Comparison of ENCODE assay signal across 8 cellular contexts in genomic region chr6:108622601-108623335, GRCh38.
A peak's percentile ranks its signal among the peaks of the same experiment; 100 is the strongest.
DNase-seq lines count a peak whose midpoint lies in the region; ATAC-seq and TF ChIP-seq lines count a peak whose summit lies in the region.

No MANE protein-coding gene starts in this region.

- H3K4me1 Mint-ChIP-seq in activated CD8-positive, alpha-beta T cell treated with anti-CD3 and anti-CD28 coated beads, Interleukin-2, amount 10 ng/mL, durations not matched to agents 7 days and 5 days (ENCODE audit: low read depth): peaks cover 23% of the 10 kb centered on the region

- H3K4me3 ChIP-seq in BLaER1 treated with 17β-estradiol and CSF1 and Interleukin-3, amounts not matched to agents 10 nM and 100 nM: peak overlapping the region in 3 of 10 experiments; percentile 3 to 31 (median 29); a peak in 4 of 20 replicates
- H3K4me3 ChIP-seq in esophagus squamous epithelium: no peak overlapping the region

- H3K27me3 ChIP-seq in BLaER1 treated with 17β-estradiol and CSF1 and Interleukin-3, amounts not matched to agents 10 nM and 100 nM: no peaks in the 10 kb centered on the region
- no peaks in the 10 kb centered on the region for H3K27me3 ChIP-seq in esophagus squamous epithelium

- peaks cover 26 to 99% (median 45%) of the 10 kb centered on the region in 10 experiments for H3K4me1 ChIP-seq in BLaER1 treated with 17β-estradiol and CSF1 and Interleukin-3, amounts not matched to agents 10 nM and 100 nM
- peaks cover 19 to 99% (median 61%) of the 10 kb centered on the region in 3 donors for H3K4me1 ChIP-seq in esophagus squamous epithelium

- no peaks in the 10 kb centered on the region for H3K9me3 Mint-ChIP-seq in activated CD8-positive, alpha-beta T cell treated with anti-CD3 and anti-CD28 coated beads, Interleukin-2, amount 10 ng/mL, durations not matched to agents 7 days and 5 days (ENCODE audit: insufficient read depth)

- peak overlapping the region in 9 of 11 experiments; percentile 21 to 87 (median 74); a peak in 16 of 22 replicates for H3K27ac ChIP-seq in BLaER1 treated with 17β-estradiol and CSF1 and Interleukin-3, amounts not matched to agents 10 nM and 100 nM
- H3K27ac ChIP-seq in esophagus squamous epithelium: peak overlapping the region; percentile 40 to 75 (median 70)

- no peaks in the 10 kb centered on the region for H3K9me3 ChIP-seq in BLaER1 treated with 17β-estradiol and CSF1 and Interleukin-3, amounts not matched to agents 10 nM and 100 nM (replicated peaks in 1 of 11)
- no peaks in the 10 kb centered on the region for H3K9me3 ChIP-seq in esophagus squamous epithelium

- peak overlapping the region; percentile 23 to 94 (median 53) for H3K4me2 ChIP-seq in BLaER1 treated with 17β-estradiol and CSF1 and Interleukin-3, amounts not matched to agents 10 nM and 100 nM

- TF ChIP-seq CTCF in esophagus squamous epithelium (IDR thresholded peaks at IDR 0.05): no peak

- CTCF ChIA-PET in activated CD8-positive, alpha-beta T cell treated with anti-CD3 and anti-CD28 coated beads, Interleukin-2, amount 10 ng/mL, durations not matched to agents 7 days and 5 days (lab: Charles Lee): interaction anchor here (0.8 kb wide), 1 partner anchor 14 kb away, joined by 3 read pairs; no protein-coding TSS in a partner anchor

- intact Hi-C loops in esophagus squamous epithelium (cut with DNase I): no loop called here

- no peak overlapping the region for H3K4me3 Mint-ChIP-seq in activated CD8-positive, alpha-beta T cell treated with anti-CD3 and anti-CD28 coated beads, Interleukin-2, amount 10 ng/mL, durations not matched to agents 7 days and 5 days

- no peaks in the 10 kb centered on the region for H3K27me3 Mint-ChIP-seq in activated CD8-positive, alpha-beta T cell treated with anti-CD3 and anti-CD28 coated beads, Interleukin-2, amount 10 ng/mL, durations not matched to agents 7 days and 5 days (ENCODE audit: low read depth)

- H4K20me1 ChIP-seq in BLaER1 treated with 17β-estradiol and CSF1 and Interleukin-3, amounts not matched to agents 10 nM and 100 nM: peaks cover 78 to 100% (median 96%) of the 10 kb centered on the region in 11 experiments; a peak in 20 of 22 replicates

- peak overlapping the region in 6 of 11 experiments; percentile 37 to 76 (median 64); a peak in 12 of 22 replicates for H3K9ac ChIP-seq in BLaER1 treated with 17β-estradiol and CSF1 and Interleukin-3, amounts not matched to agents 10 nM and 100 nM

- 63 to 64% methylated on average over 7 to 8 of the region's 11 CpGs for WGBS in esophagus squamous epithelium, 2 donors

- DNase-seq in RPMI7951 (ENCODE audit: low read depth) (peak; percentile 79), esophagus squamous epithelium (lab: John Stamatoyannopoulos, UW) (no peak), occipital lobe (lab: John Stamatoyannopoulos, UW) (peak; percentile 26), NK-92 (lab: John Stamatoyannopoulos, UW; ENCODE audit: unreplicated experiment) (no peak), NCI-H1105 (lab: John Stamatoyannopoulos, UW) (no peak)
- DNase-seq in activated CD8-positive, alpha-beta T cell treated with anti-CD3 and anti-CD28 coated beads, Interleukin-2, amount 10 ng/mL, durations not matched to agents 7 days and 5 days: no peak

- POLR2A ChIA-PET in activated CD8-positive, alpha-beta T cell treated with anti-CD3 and anti-CD28 coated beads, Interleukin-2, amount 10 ng/mL, durations not matched to agents 7 days and 5 days (lab: Charles Lee): no interaction called here

- H3K27ac Mint-ChIP-seq in activated CD8-positive, alpha-beta T cell treated with anti-CD3 and anti-CD28 coated beads, Interleukin-2, amount 10 ng/mL, durations not matched to agents 7 days and 5 days: no peak overlapping the region

- no peak for TF ChIP-seq POLR2A in esophagus squamous epithelium (IDR thresholded peaks at IDR 0.05)

- H3K36me3 Mint-ChIP-seq in activated CD8-positive, alpha-beta T cell treated with anti-CD3 and anti-CD28 coated beads, Interleukin-2, amount 10 ng/mL, durations not matched to agents 7 days and 5 days (ENCODE audit: low read depth): no peaks in the 10 kb centered on the region

- peaks cover 0 to 18% (median 5%) of the 10 kb centered on the region in 11 experiments; a peak in 7 of 22 replicates for H3K36me3 ChIP-seq in BLaER1 treated with 17β-estradiol and CSF1 and Interleukin-3, amounts not matched to agents 10 nM and 100 nM
- H3K36me3 ChIP-seq in esophagus squamous epithelium: no peaks in the 10 kb centered on the region

- no peak for ATAC-seq in GM19324 (IDR thresholded peaks at IDR 0.05; ENCODE audit: low FRiP score, unreplicated experiment)
- no peak for ATAC-seq in activated CD8-positive, alpha-beta T cell treated with anti-CD3 and anti-CD28 coated beads, Interleukin-2, amount 10 ng/mL, durations not matched to agents 7 days and 5 days

Comparison
In these comparisons a context has a peak if more than half of its experiments do, and no peak if none do; other contexts are left out.
1. DNase-seq: peak in RPMI7951 (single experiment) and occipital lobe (single experiment); none in esophagus squamous epithelium (single experiment), NK-92 (single experiment), NCI-H1105 (single experiment) and activated CD8-positive, alpha-beta T cell treated with anti-CD3 and anti-CD28 coated beads, Interleukin-2, amount 10 ng/mL, durations not matched to agents 7 days and 5 days (single experiment).